ENCODE assay signal across 19 cellular contexts in genomic region chr2:74873678-74874640, GRCh38. TPM values are rescaled to one million over a fixed set of nuclear protein-coding genes. Genes with fewer than 3 reads are reported as not detected.
A peak's percentile ranks its signal among the peaks of the same experiment; 100 is the strongest.
DNase-seq lines count a peak whose midpoint lies in the region; ATAC-seq and TF ChIP-seq lines count a peak whose summit lies in the region.
"Had no signal": no experiment of that assay in that cellular context is flagged by ENCODE, and none has a peak within 500 bp of the region (broad histone marks: within the 10 kb centered on the region; RNA-seq: fewer than 3 reads in every experiment).

No MANE protein-coding gene starts in this region.

- no peaks in the 10 kb centered on the region for H3K9me3 ChIP-seq in adipocyte (ENCODE audit: control insufficient read depth, low read length)
- H3K9me3 ChIP-seq: mucosa of descending colon had no signal

- ATAC-seq in naive B cell (ENCODE audit: low read depth in 2 of 2) (no peak), sciatic nerve (no peak)
- ATAC-seq: PC-3 had no signal

- no peaks in the 10 kb centered on the region for H3K9me3 Mint-ChIP-seq in activated CD4-positive, alpha-beta T cell treated with anti-CD3 and anti-CD28 coated beads, Interleukin-2, amount 10 ng/mL, durations not matched to agents 24 days and 14 days
- H3K9me3 Mint-ChIP-seq in naive B cell (no peaks in the 10 kb centered on the region), type B pancreatic cell (no peaks in the 10 kb centered on the region)
- H3K9me3 Mint-ChIP-seq in activated naive CD4-positive, alpha-beta T cell treated with anti-CD3 and anti-CD28 coated beads for 36 hours = no peaks in the 10 kb centered on the region

- H3K4me1 Mint-ChIP-seq in activated CD4-positive, alpha-beta T cell treated with anti-CD3 and anti-CD28 coated beads, Interleukin-2, amount 10 ng/mL, durations not matched to agents 24 days and 14 days = peaks cover 4% of the 10 kb centered on the region
- H3K4me1 Mint-ChIP-seq in naive B cell = peaks cover 0 to 12% (median 3%) of the 10 kb centered on the region in 3 donors
- peaks cover 8% of the 10 kb centered on the region for H3K4me1 Mint-ChIP-seq in type B pancreatic cell (ENCODE audit: unreplicated experiment)
- no peaks in the 10 kb centered on the region for H3K4me1 Mint-ChIP-seq in activated naive CD4-positive, alpha-beta T cell treated with anti-CD3 and anti-CD28 coated beads for 36 hours (ENCODE audit: low read depth)

- peak overlapping the region; percentile 65 for H3K9ac ChIP-seq in adipocyte (ENCODE audit: low read length)

- intact Hi-C loops in activated CD4-positive, alpha-beta T cell treated with anti-CD3 and anti-CD28 coated beads, Interleukin-2, amount 10 ng/mL, durations not matched to agents 24 days and 14 days (cut with micrococcal nuclease) = no loop called here
- intact Hi-C loops in activated naive CD4-positive, alpha-beta T cell treated with anti-CD3 and anti-CD28 coated beads for 36 hours (cut with micrococcal nuclease) = no loop called here
- intact Hi-C loops in sciatic nerve (cut with DNase I) = no loop called here

- TF ChIP-seq CTCF in type B pancreatic cell (conservative IDR thresholded peaks at IDR 0.05) = no peak

- CTCF ChIA-PET in activated naive CD4-positive, alpha-beta T cell treated with anti-CD3 and anti-CD28 coated beads for 36 hours (lab: Charles Lee) = interaction anchor here (1.0 to 3.7 kb wide), 4 partner anchors 18 to 161 kb away, joined by 4 to 37 read pairs (median 22); partner anchors contain the start of gene HK2

- H3K4me3 Mint-ChIP-seq in activated CD4-positive, alpha-beta T cell treated with anti-CD3 and anti-CD28 coated beads, Interleukin-2, amount 10 ng/mL, durations not matched to agents 24 days and 14 days = no peak overlapping the region
- H3K4me3 Mint-ChIP-seq in naive B cell = no peak overlapping the region
- no peak overlapping the region for H3K4me3 Mint-ChIP-seq in type B pancreatic cell
- no peak overlapping the region for H3K4me3 Mint-ChIP-seq in activated naive CD4-positive, alpha-beta T cell treated with anti-CD3 and anti-CD28 coated beads for 36 hours
- H3K4me3 Mint-ChIP-seq: activated naive CD8-positive, alpha-beta T cell had no signal

- peaks cover 69% of the 10 kb centered on the region for H3K36me3 Mint-ChIP-seq in activated CD4-positive, alpha-beta T cell treated with anti-CD3 and anti-CD28 coated beads, Interleukin-2, amount 10 ng/mL, durations not matched to agents 24 days and 14 days (ENCODE audit: low read depth)
- H3K36me3 Mint-ChIP-seq in naive B cell (peaks cover 8 to 17% of the 10 kb centered on the region in 2 donors), type B pancreatic cell (peaks cover 22% of the 10 kb centered on the region)
- H3K36me3 Mint-ChIP-seq in activated naive CD4-positive, alpha-beta T cell treated with anti-CD3 and anti-CD28 coated beads for 36 hours (ENCODE audit: low read depth) = peaks cover 37% of the 10 kb centered on the region

- H3K27me3 ChIP-seq in adipocyte (replicated peaks; ENCODE audit: control insufficient read depth, insufficient read depth, low read length) = no peaks in the 10 kb centered on the region

- DNase-seq in activated CD4-positive, alpha-beta T cell treated with anti-CD3 and anti-CD28 coated beads, Interleukin-2, amount 10 ng/mL, durations not matched to agents 24 days and 14 days = no peak
- DNase-seq in activated CD4-positive, alpha-beta T cell treated with anti-CD3 and anti-CD28 coated beads, Interleukin-2, amount 50 U/mL, for 1 hour = no peak
- no peak for DNase-seq in adipocyte (ENCODE audit: low read depth)
- no peak for DNase-seq in naive B cell
- no peak for DNase-seq in type B pancreatic cell (ENCODE audit: extremely low spot score, unreplicated experiment)
- no peak for DNase-seq in activated naive CD4-positive, alpha-beta T cell treated with anti-CD3 and anti-CD28 coated beads for 36 hours
- DNase-seq in nucleus accumbens (lab: John Stamatoyannopoulos, UW) = no peak
- DNase-seq in sciatic nerve (ENCODE audit: low spot score) = no peak
- DNase-seq: activated CD4-positive, alpha-beta T cell treated with anti-CD3 and anti-CD28 coated beads for 1 hour; cerebellar nuclear complex; DMS53; H7; hypothalamus; mucosa of descending colon; PC-3; stimulated activated CD4-positive, alpha-beta T cell treated with anti-CD3 and anti-CD28 coated beads, Interleukin-4, amount 100 ng/mL, for 4 hours; stimulated activated CD8-positive, alpha-beta memory T cell treated with anti-CD3 and anti-CD28 coated beads, Interleukin-4, amount 100 ng/mL, for 48 hours; T-helper 9 cell had no signal

- no peaks in the 10 kb centered on the region for H3K27me3 Mint-ChIP-seq in activated CD4-positive, alpha-beta T cell treated with anti-CD3 and anti-CD28 coated beads, Interleukin-2, amount 10 ng/mL, durations not matched to agents 24 days and 14 days
- H3K27me3 Mint-ChIP-seq in naive B cell (no peaks in the 10 kb centered on the region), type B pancreatic cell (no peaks in the 10 kb centered on the region)
- H3K27me3 Mint-ChIP-seq in activated naive CD4-positive, alpha-beta T cell treated with anti-CD3 and anti-CD28 coated beads for 36 hours (ENCODE audit: low read depth) = no peaks in the 10 kb centered on the region
- H3K27me3 Mint-ChIP-seq: activated naive CD8-positive, alpha-beta T cell had no signal

- peaks cover 84% of the 10 kb centered on the region for H3K36me3 ChIP-seq in adipocyte (ENCODE audit: control insufficient read depth, insufficient read depth, low read length, severe bottlenecking)

- H3K4me3 ChIP-seq in adipocyte (ENCODE audit: low read length) = no peak overlapping the region
- H3K4me3 ChIP-seq: mucosa of descending colon had no signal

- H3K4me1 ChIP-seq in adipocyte (ENCODE audit: control insufficient read depth, insufficient read depth, low read length) = peaks cover 51% of the 10 kb centered on the region

- H3K27ac Mint-ChIP-seq in activated CD4-positive, alpha-beta T cell treated with anti-CD3 and anti-CD28 coated beads, Interleukin-2, amount 10 ng/mL, durations not matched to agents 24 days and 14 days = peak overlapping the region; percentile 27
- peak overlapping the region in 5 of 6 donors; percentile 12 to 83 (median 58) for H3K27ac Mint-ChIP-seq in naive B cell
- H3K27ac Mint-ChIP-seq in type B pancreatic cell = peak overlapping the region; percentile 28
- H3K27ac Mint-ChIP-seq in activated naive CD4-positive, alpha-beta T cell treated with anti-CD3 and anti-CD28 coated beads for 36 hours = no peak overlapping the region
- H3K27ac Mint-ChIP-seq: activated naive CD8-positive, alpha-beta T cell had no signal

RNA-seq across cellular contexts. Expression of gene HK2, which starts 40.0 kb away (rescaled TPM):
- 118 and 120 TPM in 2 replicates for total RNA-seq in activated CD4-positive, alpha-beta T cell treated with anti-CD3 and anti-CD28 coated beads, Interleukin-2, amount 10 ng/mL, durations not matched to agents 24 days and 14 days
- polyA plus RNA-seq in naive B cell (ENCODE audit: low read depth in 6 of 6) = 1 to 10 TPM; 3.1 to 8.3 (median 6.1) TPM
- total RNA-seq in type B pancreatic cell (ENCODE audit: low replicate concordance) (13.3 and 27.6 TPM in 2 replicates), sciatic nerve (15.7 TPM)
- total RNA-seq in activated naive CD4-positive, alpha-beta T cell treated with anti-CD3 and anti-CD28 coated beads for 36 hours = 10 to 100 TPM; 37.9 to 38.7 TPM
